9 cellular contexts compared by ENCODE assay signal in genomic region chr11:115170133-115170815, GRCh38.
DNase-seq lines count a peak whose midpoint lies in the region; ATAC-seq, FAIRE-seq and TF ChIP-seq lines count a peak whose summit lies in the region.
"Had no signal": no experiment of that assay in that cellular context is flagged by ENCODE, and none has a peak within 500 bp of the region (broad histone marks: within the 10 kb centered on the region; RNA-seq: fewer than 3 reads in every experiment).

No MANE protein-coding gene starts in this region.

- CTCF ChIA-PET in A673 (lab: Charles Lee): no interaction called here

- FAIRE-seq in D721Med (lab: Jason Lieb, UNC): no peak

- H3K4me1 Mint-ChIP-seq in chondrocyte (ENCODE audit: low read depth) (no peaks in the 10 kb centered on the region), nephron (peaks cover 53% of the 10 kb centered on the region)

- DNase-seq in A673 (ENCODE audit: low spot score): peak; percentile 48
- DNase-seq in D721Med (ENCODE audit: insufficient read length, low spot score): no peak
- peak; percentile 24 for DNase-seq in NCI-H2171 (lab: John Stamatoyannopoulos, UW)
- no peak for DNase-seq in chondrocyte (ENCODE audit: low spot score)
- no peak for DNase-seq in hepatic stellate cell (ENCODE audit: low spot score)

- intact Hi-C loops in A673 (cut with micrococcal nuclease; ENCODE audit: unreplicated experiment): no loop called here

- ATAC-seq in GM21528 (IDR thresholded peaks at IDR 0.05; ENCODE audit: low FRiP score, unreplicated experiment): no peak
- ATAC-seq in GM21381 (IDR thresholded peaks at IDR 0.05; ENCODE audit: unreplicated experiment): no peak

- H3K9me3 Mint-ChIP-seq in chondrocyte (ENCODE audit: low read depth) (no peaks in the 10 kb centered on the region), nephron (no peaks in the 10 kb centered on the region)

- H3K27ac Mint-ChIP-seq in chondrocyte (ENCODE audit: unreplicated experiment) (no peak overlapping the region), nephron (peak overlapping the region in 2 of 3 experiments; percentile 8 to 40)

- H3K4me1 ChIP-seq in A673 (ENCODE audit: insufficient read depth, low read length, poor library complexity, severe bottlenecking): no peaks in the 10 kb centered on the region

- H3K36me3 Mint-ChIP-seq in chondrocyte (ENCODE audit: low read depth) (no peaks in the 10 kb centered on the region), nephron (ENCODE audit: low read depth) (peaks cover 26% of the 10 kb centered on the region)

- POLR2A ChIA-PET in A673 (lab: Charles Lee; ENCODE audit: low non-redundant PET): no interaction called here

- H3K27ac ChIP-seq in A673 (ENCODE audit: low read depth, low read length, poor library complexity, severe bottlenecking): no peak overlapping the region
- H3K27ac ChIP-seq: epithelial cell of prostate had no signal

- H3K4me3 Mint-ChIP-seq in chondrocyte (ENCODE audit: unreplicated experiment) (no peak overlapping the region), nephron (no peak overlapping the region)

- H3K9me3 ChIP-seq in A673 (ENCODE audit: low read depth, low read length, poor library complexity, severe bottlenecking): no peaks in the 10 kb centered on the region

- no peak overlapping the region for H3K4me3 ChIP-seq in A673 (ENCODE audit: low read depth, low read length, poor library complexity, severe bottlenecking)

- TF ChIP-seq CTCF in A673 (conservative IDR thresholded peaks at IDR 0.05; ENCODE audit: low read depth, low read length) (peak; percentile 86), D721Med (IDR thresholded peaks at IDR 0.05; ENCODE audit: insufficient read depth, missing control alignments) (peak; percentile 77), chondrocyte (IDR thresholded peaks at IDR 0.05) (peak; percentile 86), nephron (IDR thresholded peaks at IDR 0.05; ENCODE audit: unreplicated experiment in 3 of 3) (peak; percentile 66 to 76 (median 74))

- no peaks in the 10 kb centered on the region for H3K36me3 ChIP-seq in A673 (ENCODE audit: insufficient read depth, low read length, poor library complexity, severe bottlenecking)

- BruUV-seq in A673 (replicated peaks; lab: Mats Ljungman, UMichigan): no TSS peak

- peaks cover 8% of the 10 kb centered on the region for H3K27me3 Mint-ChIP-seq in chondrocyte (ENCODE audit: low read depth)
- peaks cover 12% of the 10 kb centered on the region for H3K27me3 Mint-ChIP-seq in nephron (ENCODE audit: low read depth)

- H3K27me3 ChIP-seq in A673 (replicated peaks; ENCODE audit: insufficient read depth, low read depth, low read length, poor library complexity): no peaks in the 10 kb centered on the region

Comparison
In these comparisons a context has a peak if more than half of its experiments do, and no peak if none do; other contexts are left out.
1. DNase-seq: peak in A673 (single experiment) and NCI-H2171 (single experiment); none in D721Med (single experiment), chondrocyte (single experiment) and hepatic stellate cell (single experiment).
2. Peak in every context shown above with its lines, with median percentiles within 50 percentile points of each other: CTCF ChIP-seq.